In genomic region chr2:191322838-191323506, GRCh38 we compare ENCODE assay signal across 21 cellular contexts.
A peak's percentile ranks its signal among the peaks of the same experiment; 100 is the strongest.
DNase-seq lines count a peak whose midpoint lies in the region; ATAC-seq and TF ChIP-seq lines count a peak whose summit lies in the region.
"Had no signal": no experiment of that assay in that cellular context is flagged by ENCODE, and none has a peak within 500 bp of the region (broad histone marks: within the 10 kb centered on the region; RNA-seq: fewer than 3 reads in every experiment).

No MANE protein-coding gene starts in this region.

- CTCF ChIA-PET in activated CD8-positive, alpha-beta T cell treated with anti-CD3 and anti-CD28 coated beads, Interleukin-2, amount 10 ng/mL, durations not matched to agents 7 days and 5 days (lab: Charles Lee), result interaction anchor here (0.6 to 0.9 kb wide), 2 partner anchors 158 to 270 kb away, joined by 3 read pairs; no protein-coding TSS in a partner anchor
- CTCF ChIA-PET in activated CD8-positive, alpha-beta T cell treated with anti-CD3 and anti-CD28 coated beads for 36 hours (lab: Charles Lee), result interaction anchor here (0.7 to 1.5 kb wide), 3 partner anchors 77 to 106 kb away, joined by 3 read pairs; no protein-coding TSS in a partner anchor

- TF ChIP-seq CTCF in activated CD8-positive, alpha-beta T cell treated with anti-CD3 and anti-CD28 coated beads for 36 hours (IDR thresholded peaks at IDR 0.05), result no peak
- TF ChIP-seq CTCF in endodermal cell (conservative IDR thresholded peaks at IDR 0.05) (no peak), osteocyte (IDR thresholded peaks at IDR 0.05) (no peak)

- POLR2A ChIA-PET in activated CD8-positive, alpha-beta T cell treated with anti-CD3 and anti-CD28 coated beads, Interleukin-2, amount 10 ng/mL, durations not matched to agents 7 days and 5 days (lab: Charles Lee), result no interaction called here
- POLR2A ChIA-PET in activated CD8-positive, alpha-beta T cell treated with anti-CD3 and anti-CD28 coated beads for 36 hours (lab: Charles Lee), result interaction anchor here (0.6 kb wide), 2 partner anchors 43 to 251 kb away, joined by 3 read pairs; no protein-coding TSS in a partner anchor

- no peak overlapping the region for H3K9ac ChIP-seq in endodermal cell (ENCODE audit: extremely low read depth, low read length, poor library complexity, severe bottlenecking)

- peaks cover 9% of the 10 kb centered on the region for H3K9me3 Mint-ChIP-seq in activated CD8-positive, alpha-beta T cell treated with anti-CD3 and anti-CD28 coated beads, Interleukin-2, amount 10 ng/mL, durations not matched to agents 7 days and 5 days (ENCODE audit: insufficient read depth)
- H3K9me3 Mint-ChIP-seq in activated CD8-positive, alpha-beta T cell treated with anti-CD3 and anti-CD28 coated beads for 36 hours, result peaks cover 12% of the 10 kb centered on the region
- H3K9me3 Mint-ChIP-seq in endodermal cell (peaks cover 7% of the 10 kb centered on the region), osteocyte (ENCODE audit: unreplicated experiment) (peaks cover 8% of the 10 kb centered on the region)
- H3K9me3 Mint-ChIP-seq: stimulated activated naive CD8-positive, alpha-beta T cell treated with anti-CD3 and anti-CD28 coated beads, Interleukin-15, Interleukin-2, amounts not matched to agents 100 ng/mL and 50 ng/mL, for 24 hours had no signal

- H3K27me3 Mint-ChIP-seq in activated CD8-positive, alpha-beta T cell treated with anti-CD3 and anti-CD28 coated beads, Interleukin-2, amount 10 ng/mL, durations not matched to agents 7 days and 5 days (ENCODE audit: low read depth), result peaks cover 11% of the 10 kb centered on the region
- H3K27me3 Mint-ChIP-seq in activated CD8-positive, alpha-beta T cell treated with anti-CD3 and anti-CD28 coated beads for 36 hours, result peaks cover 3% of the 10 kb centered on the region
- no peaks in the 10 kb centered on the region for H3K27me3 Mint-ChIP-seq in endodermal cell (ENCODE audit: insufficient read depth)
- H3K27me3 Mint-ChIP-seq in osteocyte (ENCODE audit: unreplicated experiment), result no peaks in the 10 kb centered on the region

- intact Hi-C loops in activated CD8-positive, alpha-beta T cell treated with anti-CD3 and anti-CD28 coated beads for 36 hours (cut with micrococcal nuclease), result no loop called here

- H3K27ac Mint-ChIP-seq in activated CD8-positive, alpha-beta T cell treated with anti-CD3 and anti-CD28 coated beads, Interleukin-2, amount 10 ng/mL, durations not matched to agents 7 days and 5 days, result peak overlapping the region; percentile 6
- no peak overlapping the region for H3K27ac Mint-ChIP-seq in activated CD8-positive, alpha-beta T cell treated with anti-CD3 and anti-CD28 coated beads for 36 hours
- H3K27ac Mint-ChIP-seq in endodermal cell, result peak overlapping the region; percentile 72
- H3K27ac Mint-ChIP-seq in osteocyte (ENCODE audit: unreplicated experiment), result peak overlapping the region; percentile 38
- H3K27ac Mint-ChIP-seq: immature natural killer cell; memory B cell; stimulated activated naive CD8-positive, alpha-beta T cell treated with anti-CD3 and anti-CD28 coated beads, Interleukin-15, Interleukin-2, amounts not matched to agents 100 ng/mL and 50 ng/mL, for 24 hours had no signal

- peak; percentile 27 for DNase-seq in activated CD8-positive, alpha-beta T cell treated with anti-CD3 and anti-CD28 coated beads, Interleukin-2, amount 10 ng/mL, durations not matched to agents 7 days and 5 days
- DNase-seq in activated CD8-positive, alpha-beta T cell treated with anti-CD3 and anti-CD28 coated beads for 36 hours, result no peak
- DNase-seq in MV-4-11 (lab: John Stamatoyannopoulos, UW), result peak; percentile 73
- no peak for DNase-seq in endodermal cell
- no peak for DNase-seq in osteocyte (ENCODE audit: extremely low spot score, unreplicated experiment)
- DNase-seq in islet precursor cell, result no peak
- DNase-seq in SIG-M5 treated with dmso at 0.1 percent for 504 hours (lab: John Stamatoyannopoulos, UW; ENCODE audit: unreplicated experiment), result no peak
- DNase-seq: 8988T; activated CD4-positive, alpha-beta T cell treated with anti-CD3 and anti-CD28 coated beads for 1 hour; aorta; DMS53; HCEC 1CT; immature natural killer cell; MG63; NCI-H1694; nephron progenitor cell; Right ventricle myocardium superior; T-helper 9 cell had no signal

- peaks cover 2% of the 10 kb centered on the region for H3K36me3 Mint-ChIP-seq in activated CD8-positive, alpha-beta T cell treated with anti-CD3 and anti-CD28 coated beads, Interleukin-2, amount 10 ng/mL, durations not matched to agents 7 days and 5 days (ENCODE audit: low read depth)
- peaks cover 9% of the 10 kb centered on the region for H3K36me3 Mint-ChIP-seq in activated CD8-positive, alpha-beta T cell treated with anti-CD3 and anti-CD28 coated beads for 36 hours (ENCODE audit: low read depth)
- H3K36me3 Mint-ChIP-seq in endodermal cell (ENCODE audit: low read depth) (peaks cover 11% of the 10 kb centered on the region), osteocyte (ENCODE audit: unreplicated experiment) (peaks cover 6% of the 10 kb centered on the region)

- no peak overlapping the region for H3K27ac ChIP-seq in endodermal cell (ENCODE audit: low read depth, low read length)

- peaks cover 21% of the 10 kb centered on the region for H3K9me3 ChIP-seq in endodermal cell (ENCODE audit: control insufficient read depth, low read length)

- H3K4me1 Mint-ChIP-seq in activated CD8-positive, alpha-beta T cell treated with anti-CD3 and anti-CD28 coated beads, Interleukin-2, amount 10 ng/mL, durations not matched to agents 7 days and 5 days (ENCODE audit: low read depth), result peaks cover 26% of the 10 kb centered on the region
- peaks cover 16% of the 10 kb centered on the region for H3K4me1 Mint-ChIP-seq in activated CD8-positive, alpha-beta T cell treated with anti-CD3 and anti-CD28 coated beads for 36 hours (ENCODE audit: low read depth)
- peaks cover 55% of the 10 kb centered on the region for H3K4me1 Mint-ChIP-seq in endodermal cell
- peaks cover 46% of the 10 kb centered on the region for H3K4me1 Mint-ChIP-seq in osteocyte (ENCODE audit: unreplicated experiment)

- no peak overlapping the region for H3K4me3 Mint-ChIP-seq in activated CD8-positive, alpha-beta T cell treated with anti-CD3 and anti-CD28 coated beads, Interleukin-2, amount 10 ng/mL, durations not matched to agents 7 days and 5 days
- no peak overlapping the region for H3K4me3 Mint-ChIP-seq in activated CD8-positive, alpha-beta T cell treated with anti-CD3 and anti-CD28 coated beads for 36 hours
- H3K4me3 Mint-ChIP-seq in endodermal cell, result no peak overlapping the region
- H3K4me3 Mint-ChIP-seq in osteocyte (ENCODE audit: unreplicated experiment), result no peak overlapping the region
- H3K4me3 Mint-ChIP-seq: immature natural killer cell; memory B cell; nephron progenitor cell; stimulated activated naive CD8-positive, alpha-beta T cell treated with anti-CD3 and anti-CD28 coated beads, Interleukin-15, Interleukin-2, amounts not matched to agents 100 ng/mL and 50 ng/mL, for 24 hours had no signal

- peaks cover 36% of the 10 kb centered on the region for H3K36me3 ChIP-seq in endodermal cell (ENCODE audit: control insufficient read depth, insufficient read depth, low read length)

- WGBS in endodermal cell (ENCODE audit: insufficient coverage in 1 of 2, insufficient read length in 1 of 2), 2 experiments, result 78% methylated on average over 2 of the region's 2 CpGs; no CpG with 5 or more reads in 1 of the 2 experiments

- H3K4me1 ChIP-seq in endodermal cell (ENCODE audit: control insufficient read depth, insufficient read depth, low read length), result peaks cover 29% of the 10 kb centered on the region

- ATAC-seq in activated CD8-positive, alpha-beta T cell treated with anti-CD3 and anti-CD28 coated beads, Interleukin-2, amount 10 ng/mL, durations not matched to agents 7 days and 5 days, result peak; percentile 36
- no peak for ATAC-seq in activated CD8-positive, alpha-beta T cell treated with anti-CD3 and anti-CD28 coated beads for 36 hours
- no peak for ATAC-seq in HG02852 (IDR thresholded peaks at IDR 0.05; ENCODE audit: unreplicated experiment)

- peak overlapping the region; percentile 64 for H3K4me3 ChIP-seq in endodermal cell (ENCODE audit: low read length)
- H3K4me3 ChIP-seq: MG63 had no signal

- no peaks in the 10 kb centered on the region for H3K27me3 ChIP-seq in endodermal cell (ENCODE audit: control insufficient read depth, insufficient read depth, low read length, poor library complexity, severe bottlenecking)
- H3K27me3 ChIP-seq: MG63 had no signal

Comparison
In these comparisons a context has a peak if more than half of its experiments do, and no peak if none do; other contexts are left out.
1. DNase-seq: peak in activated CD8-positive, alpha-beta T cell treated with anti-CD3 and anti-CD28 coated beads, Interleukin-2, amount 10 ng/mL, durations not matched to agents 7 days and 5 days (single experiment) and MV-4-11 (single experiment); none in activated CD8-positive, alpha-beta T cell treated with anti-CD3 and anti-CD28 coated beads for 36 hours (single experiment), endodermal cell (single experiment), osteocyte (single experiment), islet precursor cell (single experiment) and SIG-M5 treated with dmso at 0.1 percent for 504 hours (single experiment).